21 cellular contexts compared by ENCODE assay signal in genomic region chr5:167916261-167916660, GRCh38.
DNase-seq lines count a peak whose midpoint lies in the region; ATAC-seq, FAIRE-seq and TF ChIP-seq lines count a peak whose summit lies in the region.
"Had no signal": no experiment of that assay in that cellular context is flagged by ENCODE, and none has a peak within 500 bp of the region (broad histone marks: within the 10 kb centered on the region; RNA-seq: fewer than 3 reads in every experiment).

No MANE protein-coding gene starts in this region.

- peak overlapping the region; percentile 52 for H3K9ac ChIP-seq in astrocyte (ENCODE audit: low read length)

- H4K20me1 ChIP-seq in astrocyte (ENCODE audit: insufficient read depth, low read length) = no peaks in the 10 kb centered on the region

- H3K4me1 Mint-ChIP-seq in astrocyte (ENCODE audit: low read depth, unreplicated experiment) (peaks cover 42% of the 10 kb centered on the region), type B pancreatic cell (ENCODE audit: unreplicated experiment) (peaks cover 43% of the 10 kb centered on the region)

- H3K9me3 Mint-ChIP-seq in astrocyte (ENCODE audit: unreplicated experiment) (peaks cover 8% of the 10 kb centered on the region), type B pancreatic cell (peaks cover 8% of the 10 kb centered on the region)

- no peak overlapping the region for H3K4me3 ChIP-seq in astrocyte (ENCODE audit: insufficient read depth, low read depth, low read length)
- H3K4me3 ChIP-seq: cardiac muscle cell, psoas muscle, stomach, upper lobe of left lung had no signal

- DNase-seq in H54 (ENCODE audit: insufficient read length, low spot score) (no peak), astrocyte (ENCODE audit: low read depth) (peak; percentile 90), kidney tubule cell (ENCODE audit: low spot score) (peak; percentile 96), type B pancreatic cell (ENCODE audit: extremely low spot score, unreplicated experiment) (no peak), G401 (ENCODE audit: low spot score) (no peak), NCI-H2196 treated with DMSO at 0.1 percent for 48 hours (lab: John Stamatoyannopoulos, UW; ENCODE audit: unreplicated experiment) (no peak)
- DNase-seq: activated CD4-positive, alpha-beta T cell treated with anti-CD3 and anti-CD28 coated beads for 48 hours; DND-41; KBM-7; kidney; NCI-H187; NCI-H774; SIG-M5; small intestine; stimulated activated CD4-positive, alpha-beta T cell treated with anti-CD3 and anti-CD28 coated beads, Interleukin-4, amount 100 ng/mL, for 24 hours; stomach; T-helper 1 cell had no signal

- peaks cover 9% of the 10 kb centered on the region for H3K36me3 Mint-ChIP-seq in astrocyte (ENCODE audit: low read depth, unreplicated experiment)
- peaks cover 4% of the 10 kb centered on the region for H3K36me3 Mint-ChIP-seq in type B pancreatic cell

- H3K36me3 ChIP-seq in astrocyte (ENCODE audit: insufficient read depth, low read length) = no peaks in the 10 kb centered on the region
- H3K36me3 ChIP-seq: cardiac muscle cell, stomach, upper lobe of left lung had no signal

- no peaks in the 10 kb centered on the region for H3K9me3 ChIP-seq in astrocyte (ENCODE audit: insufficient read depth, low read depth, low read length)
- H3K9me3 ChIP-seq: psoas muscle, upper lobe of left lung had no signal

- TF ChIP-seq CTCF in astrocyte (IDR thresholded peaks at IDR 0.05; ENCODE audit: insufficient read depth, low read depth, low read length) (no peak), type B pancreatic cell (conservative IDR thresholded peaks at IDR 0.05) (no peak)

- H3K79me2 ChIP-seq in astrocyte (ENCODE audit: insufficient read depth, low read length) = no peaks in the 10 kb centered on the region

- no peaks in the 10 kb centered on the region for H3K27me3 ChIP-seq in astrocyte (ENCODE audit: insufficient read depth, low read length)
- H3K27me3 ChIP-seq: cardiac muscle cell, stomach, upper lobe of left lung had no signal

- H3K4me2 ChIP-seq in astrocyte (ENCODE audit: low read length) = peak overlapping the region; percentile 70

- no peak overlapping the region for H3K4me3 Mint-ChIP-seq in astrocyte (ENCODE audit: unreplicated experiment)
- peak overlapping the region; percentile 10 for H3K4me3 Mint-ChIP-seq in type B pancreatic cell

- H3K4me1 ChIP-seq in astrocyte (ENCODE audit: insufficient read depth, low read length) = peaks cover 12% of the 10 kb centered on the region
- H3K4me1 ChIP-seq: psoas muscle, stomach, upper lobe of left lung had no signal

- in situ Hi-C loops in G401 (cut with HindIII; ENCODE audit: low sequenced_read_pairs) = no loop called here

- ATAC-seq in HG03196 (IDR thresholded peaks at IDR 0.05; ENCODE audit: unreplicated experiment) = no peak
- ATAC-seq: psoas muscle had no signal

- peak overlapping the region; percentile 69 for H3K27ac ChIP-seq in astrocyte (ENCODE audit: low read depth, low read length)
- H3K27ac ChIP-seq: cardiac muscle cell, psoas muscle, stomach, upper lobe of left lung had no signal

- H3K27me3 Mint-ChIP-seq in astrocyte (ENCODE audit: low read depth, unreplicated experiment) (no peaks in the 10 kb centered on the region), type B pancreatic cell (peaks cover 13% of the 10 kb centered on the region)

- H3K27ac Mint-ChIP-seq in astrocyte (ENCODE audit: unreplicated experiment) = peak overlapping the region; percentile 86
- H3K27ac Mint-ChIP-seq in type B pancreatic cell = no peak overlapping the region

- no peak for TF ChIP-seq POLR2A in H54 (IDR thresholded peaks at IDR 0.05; ENCODE audit: low read depth, low read length)

- H2AFZ ChIP-seq in astrocyte (ENCODE audit: low read depth, low read length) = no peak overlapping the region

- FAIRE-seq in H54 (lab: Jason Lieb, UNC) (peak; percentile 6), astrocyte (lab: Jason Lieb, UNC) (no peak)
- FAIRE-seq: kidney, small intestine had no signal

Comparison
In these comparisons a context has a peak if more than half of its experiments do, and no peak if none do; other contexts are left out.
1. DNase-seq: peak in astrocyte (single experiment) and kidney tubule cell (single experiment); none in H54 (single experiment), type B pancreatic cell (single experiment), G401 (single experiment) and NCI-H2196 treated with DMSO at 0.1 percent for 48 hours (single experiment).